ENCODE assay signal across 13 cellular contexts in the genomic region with DNA sequence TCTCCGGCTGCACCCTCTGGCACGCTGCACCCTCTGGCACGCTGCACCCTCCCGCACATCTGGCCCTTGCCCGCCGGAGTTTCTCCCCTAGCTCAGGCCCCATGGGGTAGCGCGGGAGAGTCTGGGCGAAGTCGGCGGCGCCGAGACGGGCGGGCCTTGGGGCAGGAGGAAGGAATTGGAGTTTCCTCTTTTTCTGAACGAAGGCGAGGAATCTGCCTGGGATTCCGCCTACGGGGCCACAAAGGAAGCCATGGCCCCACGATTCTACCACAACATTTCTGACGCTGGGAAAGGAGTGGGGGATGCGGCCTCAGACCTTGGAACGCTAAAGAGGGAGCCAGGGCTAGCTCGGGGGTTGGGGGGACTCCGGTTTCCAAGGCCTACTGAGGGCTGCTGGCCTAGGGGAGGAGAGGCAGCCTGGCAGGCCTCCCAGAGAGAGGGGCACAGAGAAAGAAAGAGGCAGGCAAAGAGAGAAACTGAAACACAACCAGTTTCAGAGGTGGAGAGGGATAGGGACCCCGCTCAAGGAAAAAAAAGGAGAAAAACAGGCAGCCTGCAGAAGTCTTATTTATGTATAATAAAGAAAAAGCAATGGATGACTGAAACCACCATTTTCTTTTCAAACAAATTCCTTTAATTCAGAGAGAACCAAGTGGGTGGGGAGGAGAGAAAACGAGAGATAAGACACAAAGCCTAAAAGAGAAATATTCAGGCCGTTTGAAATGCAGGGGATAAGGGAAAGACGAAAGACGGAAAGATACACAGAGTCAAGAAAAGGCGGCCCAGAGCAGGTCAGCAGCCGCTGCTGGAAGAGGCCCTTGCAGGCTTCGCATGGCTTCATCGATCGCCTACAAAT. TPM values are rescaled to one million over a fixed set of nuclear protein-coding genes. Genes with fewer than 3 reads are reported as not detected.
DNase-seq lines count a peak whose midpoint lies in the region; ATAC-seq, FAIRE-seq and TF ChIP-seq lines count a peak whose summit lies in the region.
"Had no signal": no experiment of that assay in that cellular context is flagged by ENCODE, and none has a peak within 500 bp of the region (broad histone marks: within the 10 kb centered on the region; RNA-seq: fewer than 3 reads in every experiment).

No MANE protein-coding gene starts in this region.

- no peak for TF ChIP-seq RAD21 in SK-N-SH (IDR thresholded peaks at IDR 0.05; ENCODE audit: low read length)

- TF ChIP-seq EP300 in SK-N-SH (IDR thresholded peaks at IDR 0.05; ENCODE audit: borderline replicate concordance in 1 of 2, low read depth in 1 of 2, low read length in 1 of 2): no peak

- H3F3A ChIP-seq in SK-N-SH (replicated peaks; ENCODE audit: insufficient read depth) (no peaks in the 10 kb centered on the region), neural progenitor cell (ENCODE audit: low read depth) (peaks cover 11% of the 10 kb centered on the region)

- TF ChIP-seq CTCF in SK-N-SH (IDR thresholded peaks at IDR 0.05): no peak
- TF ChIP-seq CTCF in HL-60 (IDR thresholded peaks at IDR 0.05; ENCODE audit: insufficient read depth, low read length): no peak
- TF ChIP-seq CTCF in astrocyte (IDR thresholded peaks at IDR 0.05; ENCODE audit: insufficient read depth, low read depth, low read length): no peak
- no peak for TF ChIP-seq CTCF in neural progenitor cell (IDR thresholded peaks at IDR 0.05)

- peaks cover 5% of the 10 kb centered on the region for H3K36me3 Mint-ChIP-seq in astrocyte (ENCODE audit: low read depth, unreplicated experiment)
- peaks cover 2% of the 10 kb centered on the region for H3K36me3 Mint-ChIP-seq in neural progenitor cell

- H3K4me1 Mint-ChIP-seq in astrocyte (ENCODE audit: low read depth, unreplicated experiment) (peaks cover 3% of the 10 kb centered on the region), neural progenitor cell (peaks cover 24% of the 10 kb centered on the region)

- CTCF ChIA-PET in SK-N-SH (lab: Yijun Ruan, JAX): interaction anchor here (21.6 kb wide), 1 partner anchor 46 kb away, joined by 972 read pairs; no protein-coding TSS in a partner anchor
- CTCF ChIA-PET in HEK293T (lab: Yijun Ruan, JAX): no interaction called here

- no peaks in the 10 kb centered on the region for H3K36me3 ChIP-seq in SK-N-SH (replicated peaks in 1 of 2; ENCODE audit: control insufficient read depth in 1 of 2, insufficient read depth in 2 of 2, low read length in 1 of 2)
- H3K36me3 ChIP-seq in astrocyte (ENCODE audit: insufficient read depth, low read length): no peaks in the 10 kb centered on the region
- H3K36me3 ChIP-seq in neural progenitor cell: no peaks in the 10 kb centered on the region

- H3K4me1 ChIP-seq in SK-N-SH (ENCODE audit: control insufficient read depth in 1 of 2, insufficient read depth in 2 of 2, low read depth in 1 of 2, low read length in 1 of 2): peaks cover 0 to 2% of the 10 kb centered on the region in 2 experiments; a peak in 1 of 4 replicates
- H3K4me1 ChIP-seq in astrocyte (ENCODE audit: insufficient read depth, low read length): peaks cover 4% of the 10 kb centered on the region
- H3K4me1 ChIP-seq in neural progenitor cell: peaks cover 5% of the 10 kb centered on the region

- H3K9me3 ChIP-seq in SK-N-SH (no peaks in the 10 kb centered on the region), astrocyte (ENCODE audit: insufficient read depth, low read depth, low read length) (no peaks in the 10 kb centered on the region), neural progenitor cell (ENCODE audit: low read depth) (no peaks in the 10 kb centered on the region)
- H3K9me3 ChIP-seq: mucosa of descending colon had no signal

- H3K27ac Mint-ChIP-seq in astrocyte (ENCODE audit: unreplicated experiment) (peak overlapping the region; percentile 77), neural progenitor cell (no peak overlapping the region)

- H2AFZ ChIP-seq in SK-N-SH (ENCODE audit: low read depth) (no peak overlapping the region), astrocyte (ENCODE audit: low read depth, low read length) (no peak overlapping the region), neural progenitor cell (replicated peaks) (no peak overlapping the region)

- no peak overlapping the region for H3K9ac ChIP-seq in SK-N-SH
- no peak overlapping the region for H3K9ac ChIP-seq in astrocyte (ENCODE audit: low read length)
- H3K9ac ChIP-seq in neural progenitor cell: no peak overlapping the region

- no peak overlapping the region for H3K4me3 Mint-ChIP-seq in astrocyte (ENCODE audit: unreplicated experiment)
- peak overlapping the region; percentile 5 for H3K4me3 Mint-ChIP-seq in neural progenitor cell

- FAIRE-seq in astrocyte (lab: Jason Lieb, UNC): no peak
- FAIRE-seq: A204.1 had no signal

- 74% methylated on average over 34 of the region's 35 CpGs for WGBS in SK-N-SH (ENCODE audit: low lambda C conversion rate)

- H3K27me3 ChIP-seq in SK-N-SH (ENCODE audit: insufficient read depth) (peaks cover 49% of the 10 kb centered on the region), HL-60 (ENCODE audit: insufficient read depth, poor library complexity, severe bottlenecking) (peaks cover 93% of the 10 kb centered on the region), astrocyte (ENCODE audit: insufficient read depth, low read length) (peaks cover 97% of the 10 kb centered on the region), neural progenitor cell (peaks cover 100% of the 10 kb centered on the region)

- H4K20me1 ChIP-seq in SK-N-SH (ENCODE audit: insufficient read depth) (no peaks in the 10 kb centered on the region), astrocyte (ENCODE audit: insufficient read depth, low read length) (peaks cover 22% of the 10 kb centered on the region), neural progenitor cell (ENCODE audit: low read depth) (peaks cover 100% of the 10 kb centered on the region)

- ATAC-seq in SK-N-SH treated with all-trans-retinoic acid at 6 μM for 48 hours: no peak
- no peak for ATAC-seq in HG03460 (IDR thresholded peaks at IDR 0.05; ENCODE audit: unreplicated experiment)
- ATAC-seq: mucosa of descending colon had no signal

- peak; percentile 26 for DNase-seq in SK-N-SH
- DNase-seq in HL-60 (ENCODE audit: low read depth in 1 of 2, low spot score in 1 of 2): peak in 1 of 2 experiments; percentile 55
- no peak for DNase-seq in astrocyte (ENCODE audit: low read depth)
- DNase-seq in neural progenitor cell (ENCODE audit: low spot score): no peak
- no peak for DNase-seq in HEK293T (ENCODE audit: extremely low spot score)
- no peak for DNase-seq in DMS153 treated with DMSO at 0.1 percent for 48 hours (lab: John Stamatoyannopoulos, UW; ENCODE audit: unreplicated experiment)
- DNase-seq: activated gamma-delta T cell treated with Interleukin-2 at 50 U/mL for 16 hours, mucosa of descending colon, NCI-H1930 had no signal

- POLR2A ChIA-PET in SK-N-SH (lab: Yijun Ruan, JAX) (no interaction called here), HEK293T (lab: Yijun Ruan, JAX) (no interaction called here)

- peaks cover 83% of the 10 kb centered on the region for H3K27me3 Mint-ChIP-seq in astrocyte (ENCODE audit: low read depth, unreplicated experiment)
- peaks cover 87% of the 10 kb centered on the region for H3K27me3 Mint-ChIP-seq in neural progenitor cell (ENCODE audit: insufficient read depth, low read depth)

- H3K27ac ChIP-seq in SK-N-SH (ENCODE audit: low read depth in 2 of 2, low read length in 1 of 2): no peak overlapping the region
- H3K27ac ChIP-seq in HL-60 (replicated peaks): no peak overlapping the region
- H3K27ac ChIP-seq in astrocyte (ENCODE audit: low read depth, low read length): no peak overlapping the region
- no peak overlapping the region for H3K27ac ChIP-seq in neural progenitor cell

- H3K9me2 ChIP-seq in SK-N-SH: no peaks in the 10 kb centered on the region

- H3K9me3 Mint-ChIP-seq in astrocyte (ENCODE audit: unreplicated experiment) (peaks cover 11% of the 10 kb centered on the region), neural progenitor cell (peaks cover 5% of the 10 kb centered on the region)

- H3K4me3 ChIP-seq in SK-N-SH (ENCODE audit: low read depth in 2 of 2, low read length in 1 of 2) (no peak overlapping the region), HL-60 (replicated peaks; ENCODE audit: insufficient read depth, low read length) (0 out of 2 replicates have a peak overlapping the region, but pooled peaks have one; percentile 7), astrocyte (ENCODE audit: insufficient read depth, low read depth, low read length) (no peak overlapping the region), neural progenitor cell (no peak overlapping the region)
- H3K4me3 ChIP-seq: mucosa of descending colon had no signal

- H3K4me2 ChIP-seq in SK-N-SH: no peak overlapping the region
- peak overlapping the region; percentile 22 for H3K4me2 ChIP-seq in astrocyte (ENCODE audit: low read length)
- no peak overlapping the region for H3K4me2 ChIP-seq in neural progenitor cell

- no peaks in the 10 kb centered on the region for H3K79me2 ChIP-seq in SK-N-SH (ENCODE audit: insufficient read depth)
- no peaks in the 10 kb centered on the region for H3K79me2 ChIP-seq in astrocyte (ENCODE audit: insufficient read depth, low read length)
- H3K79me2 ChIP-seq in neural progenitor cell (ENCODE audit: low read depth): no peaks in the 10 kb centered on the region

TF ChIP-seq in SK-N-SH, 30 proteins besides CTCF, POLR2A, EP300 and RAD21 (continues in another document):
- no peak for TF ChIP-seq EZH2phosphoT487 (IDR thresholded peaks at IDR 0.05; ENCODE audit: borderline replicate concordance, low read depth)
- TF ChIP-seq RXRA (IDR thresholded peaks at IDR 0.05; ENCODE audit: borderline replicate concordance, low read depth): no peak

TF ChIP-seq in SK-N-SH treated with all-trans-retinoic acid at 6 μM for 48 hours, 23 proteins besides CTCF, POLR2A, EP300 and RAD21 (continues in another document):
- no peak for TF ChIP-seq ZFP3 (CRISPR knock-in tag; IDR thresholded peaks at IDR 0.05)
- TF ChIP-seq BACH2 (CRISPR knock-in tag; IDR thresholded peaks at IDR 0.05; ENCODE audit: borderline replicate concordance): no peak
- no peak for TF ChIP-seq ZNF565 (CRISPR knock-in tag; conservative IDR thresholded peaks at IDR 0.05; ENCODE audit: low read depth)
- no peak for TF ChIP-seq GLIS3 (CRISPR knock-in tag; IDR thresholded peaks at IDR 0.05)
- TF ChIP-seq CSDC2 (CRISPR knock-in tag; IDR thresholded peaks at IDR 0.05): no peak
- TF ChIP-seq SNAI2 (CRISPR knock-in tag; IDR thresholded peaks at IDR 0.05): no peak

TF ChIP-seq in HEK293T, 16 proteins besides CTCF, POLR2A, EP300 and RAD21 (continues in another document):
- TF ChIP-seq, protein P1, sequence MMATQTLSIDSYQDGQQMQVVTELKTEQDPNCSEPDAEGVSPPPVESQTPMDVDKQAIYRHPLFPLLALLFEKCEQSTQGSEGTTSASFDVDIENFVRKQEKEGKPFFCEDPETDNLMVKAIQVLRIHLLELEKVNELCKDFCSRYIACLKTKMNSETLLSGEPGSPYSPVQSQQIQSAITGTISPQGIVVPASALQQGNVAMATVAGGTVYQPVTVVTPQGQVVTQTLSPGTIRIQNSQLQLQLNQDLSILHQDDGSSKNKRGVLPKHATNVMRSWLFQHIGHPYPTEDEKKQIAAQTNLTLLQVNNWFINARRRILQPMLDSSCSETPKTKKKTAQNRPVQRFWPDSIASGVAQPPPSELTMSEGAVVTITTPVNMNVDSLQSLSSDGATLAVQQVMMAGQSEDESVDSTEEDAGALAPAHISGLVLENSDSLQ (IDR thresholded peaks at IDR 0.05): no peak

RNA-seq across cellular contexts. Expression of a gene that starts 4.3 kb away (rescaled TPM):
- 0.02 TPM in 1 of 2 replicates, not detected in the other for polyA plus RNA-seq in SK-N-SH (2012; rRNA removed)
- polyA plus RNA-seq in SK-N-SH (2012; cell fraction: cytosol; rRNA removed): 0.03 TPM in 1 of 2 replicates, not detected in the other
- polyA plus RNA-seq in SK-N-SH (2012; cell fraction: nucleus; rRNA removed): not detected in 2 replicates
- total RNA-seq in astrocyte (not detected in 2 replicates), neural progenitor cell (ENCODE audit: low replicate concordance) (not detected in 2 replicates)
- total RNA-seq: skeletal muscle tissue had no signal
